ENCODE assay signal across 14 cellular contexts in the genomic region with DNA sequence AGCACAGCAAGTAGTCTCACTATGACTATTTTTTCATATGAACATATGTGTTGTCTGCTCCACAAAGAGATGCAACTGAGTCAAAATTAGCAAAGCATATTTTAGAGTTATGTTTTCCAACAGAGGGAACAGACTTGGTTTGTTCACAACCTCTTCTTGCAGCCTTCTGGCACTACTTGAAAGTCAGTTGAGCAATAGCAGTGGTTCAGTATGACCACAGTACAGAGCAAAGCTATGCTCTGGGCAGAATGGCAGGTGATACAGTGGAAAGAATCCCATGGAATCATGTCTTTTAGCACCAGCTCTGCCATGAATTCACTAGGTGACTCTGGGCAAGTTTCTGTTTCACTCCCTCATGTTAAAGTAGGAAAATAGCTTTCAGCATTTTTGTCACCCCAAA. TPM values are rescaled to one million over a fixed set of nuclear protein-coding genes. Genes with fewer than 3 reads are reported as not detected.
A peak's percentile ranks its signal among the peaks of the same experiment; 100 is the strongest.
DNase-seq lines count a peak whose midpoint lies in the region; TF ChIP-seq lines count a peak whose summit lies in the region.
"Had no signal": no experiment of that assay in that cellular context is flagged by ENCODE, and none has a peak within 500 bp of the region (broad histone marks: within the 10 kb centered on the region; RNA-seq: fewer than 3 reads in every experiment).

No MANE protein-coding gene starts in this region.

- CTCF ChIA-PET in AG04450 (lab: Charles Lee) = interaction anchor here (1.3 to 6.5 kb wide), 4 partner anchors 21 to 278 kb away, joined by 5 to 84 read pairs (median 6); partner anchors contain the start of gene ZNHIT6

- H3K9me3 ChIP-seq in AG04450 (ENCODE audit: control insufficient read depth, insufficient read depth, low read length) = peaks cover 4% of the 10 kb centered on the region
- H3K9me3 ChIP-seq: neutrophil, vagina had no signal

- H3K27ac ChIP-seq in AG04450 (ENCODE audit: low read depth, low read length) = peak overlapping the region; percentile 31
- H3K27ac ChIP-seq: BLaER1 treated with 17β-estradiol and CSF1 and Interleukin-3, amounts not matched to agents 10 nM and 100 nM; neutrophil; vagina had no signal

- H3K27me3 ChIP-seq in AG04450 (ENCODE audit: control insufficient read depth, insufficient read depth, low read length) = no peaks in the 10 kb centered on the region
- H3K27me3 ChIP-seq: BLaER1 treated with 17β-estradiol and CSF1 and Interleukin-3, amounts not matched to agents 10 nM and 100 nM; vagina had no signal

- POLR2A ChIA-PET in AG04450 (lab: Yijun Ruan, JAX) = interaction anchor here (0.8 to 4.3 kb wide), 8 partner anchors 13 to 122 kb away, joined by 3 to 88 read pairs (median 24); partner anchors contain the start of gene ZNHIT6

- no peak overlapping the region for H3K4me3 ChIP-seq in AG04450 (ENCODE audit: low read depth, low read length)
- H3K4me3 ChIP-seq: BLaER1 treated with 17β-estradiol and CSF1 and Interleukin-3, amounts not matched to agents 10 nM and 100 nM; vagina had no signal

- DNase-seq in AG04450 (ENCODE audit: low read depth, low spot score) (peak; percentile 49), HCEC 1CT (peak; percentile 78), astrocyte of the hippocampus (ENCODE audit: low read depth, low spot score) (peak; percentile 89), kidney glomerular epithelial cell (lab: John Stamatoyannopoulos, UW) (peak; percentile 27), OCI-M2 (lab: John Stamatoyannopoulos, UW; ENCODE audit: unreplicated experiment) (no peak), NCI-H146 (lab: John Stamatoyannopoulos, UW) (no peak), NCI-H2029 treated with DMSO at 0.1 percent for 48 hours (lab: John Stamatoyannopoulos, UW) (no peak)
- DNase-seq in stimulated activated CD4-positive, alpha-beta T cell treated with anti-CD3 and anti-CD28 coated beads, Interleukin-1b, Interleukin-23, amount 100 ng/mL, for 48 hours = no peak
- DNase-seq: amniotic stem cell; NCI-H446; stimulated activated CD4-positive, alpha-beta T cell treated with anti-CD3 and anti-CD28 coated beads, Interleukin-15, amount 100 ng/mL, for 24 hours had no signal

- no peak for TF ChIP-seq CTCF in AG04450 (IDR thresholded peaks at IDR 0.05; ENCODE audit: low read depth, low read length)

RNA-seq across cellular contexts. Expression of gene CCN1, which starts 5.3 kb away (rescaled TPM):
- polyA plus RNA-seq in AG04450 (2011; rRNA removed) = 194 and 206 TPM in 2 replicates
- 172 and 200 TPM in 2 replicates for polyA minus RNA-seq in AG04450 (2011; rRNA and poly(A)+ RNA removed)

Comparison
In these comparisons a context has a peak if more than half of its experiments do, and no peak if none do; other contexts are left out.
1. DNase-seq: peak in AG04450 (single experiment), HCEC 1CT (single experiment), astrocyte of the hippocampus (single experiment) and kidney glomerular epithelial cell (single experiment); none in stimulated activated CD4-positive, alpha-beta T cell treated with anti-CD3 and anti-CD28 coated beads, Interleukin-1b, Interleukin-23, amount 100 ng/mL, for 48 hours (single experiment), OCI-M2 (single experiment), NCI-H146 (single experiment) and NCI-H2029 treated with DMSO at 0.1 percent for 48 hours (single experiment).